Comparison of ENCODE assay signal across 5 cellular contexts in genomic region chr1:160515908-160516307, GRCh38. TPM values are rescaled to one million over a fixed set of nuclear protein-coding genes. Genes with fewer than 3 reads are reported as not detected.
"Had no signal": no experiment of that assay in that cellular context is flagged by ENCODE, and none has a peak within 500 bp of the region (broad histone marks: within the 10 kb centered on the region; RNA-seq: fewer than 3 reads in every experiment).

No MANE protein-coding gene starts in this region.

RNA-seq across cellular contexts. Expression of gene SLAMF6, which starts 7.1 kb away (rescaled TPM):
- total RNA-seq: astrocyte, mesothelial cell of epicardium, osteocyte, SJSA1, temporal lobe had no signal
